Comparison of ENCODE assay signal across 5 cellular contexts in genomic region chr16:4963527-4963926, GRCh38. TPM values are rescaled to one million over a fixed set of nuclear protein-coding genes. Genes with fewer than 3 reads are reported as not detected.
"Had no signal": no experiment of that assay in that cellular context is flagged by ENCODE, and none has a peak within 500 bp of the region (broad histone marks: within the 10 kb centered on the region; RNA-seq: fewer than 3 reads in every experiment).

No MANE protein-coding gene starts in this region.

RNA-seq across cellular contexts. Expression of gene SEC14L5, which starts 5.4 kb away (rescaled TPM):
- total RNA-seq: activated CD4-positive, alpha-beta T cell treated with anti-CD3 and anti-CD28 coated beads, Interleukin-2, amount 10 ng/mL, durations not matched to agents 7 days and 5 days; chondrocyte; T-helper 1 cell treated with Interleukin-12 subunit alpha and Interleukin-12 subunit beta and Interleukin-4 antibody, amounts not matched to agents 30 ng/mL and 1 ng/mL, for 36 hours had no signal

RNA-seq across cellular contexts. Expression of gene PPL, which starts 26.6 kb away (rescaled TPM):
- total RNA-seq: activated CD4-positive, alpha-beta T cell treated with anti-CD3 and anti-CD28 coated beads, Interleukin-2, amount 10 ng/mL, durations not matched to agents 7 days and 5 days; activated naive CD4-positive, alpha-beta T cell treated with anti-CD3 and anti-CD28 coated beads, Interleukin-2, amount 50 U/mL, for 72 hours; activated naive CD8-positive, alpha-beta T cell treated with anti-CD3 and anti-CD28 coated beads, Interleukin-2, amount 10 ng/mL, durations not matched to agents 7 days and 5 days; T-helper 1 cell treated with Interleukin-12 subunit alpha and Interleukin-12 subunit beta and Interleukin-4 antibody, amounts not matched to agents 30 ng/mL and 1 ng/mL, for 36 hours had no signal
